Comparison of ENCODE assay signal across 18 cellular contexts in the genomic region with DNA sequence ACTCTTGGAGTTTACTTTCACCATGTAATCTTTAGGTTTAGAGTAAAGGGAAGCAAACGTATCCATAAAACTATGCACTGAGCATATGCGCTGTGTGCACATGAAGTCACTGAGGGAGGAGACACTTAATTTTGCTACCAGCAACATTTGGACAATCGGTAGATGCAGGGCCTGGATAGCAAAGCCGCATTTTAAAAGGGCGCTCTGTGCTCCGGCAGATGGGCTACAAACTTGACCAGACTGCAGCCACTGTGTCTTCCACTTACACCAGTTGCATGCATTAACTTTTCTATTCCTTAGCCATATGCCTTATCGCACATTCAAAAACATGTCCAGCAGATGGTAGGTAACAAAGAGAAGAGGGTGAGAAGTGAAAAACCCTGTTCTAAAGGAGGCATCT. TPM values are rescaled to one million over a fixed set of nuclear protein-coding genes. Genes with fewer than 3 reads are reported as not detected.
DNase-seq lines count a peak whose midpoint lies in the region; ATAC-seq and TF ChIP-seq lines count a peak whose summit lies in the region.
"Had no signal": no experiment of that assay in that cellular context is flagged by ENCODE, and none has a peak within 500 bp of the region (broad histone marks: within the 10 kb centered on the region; RNA-seq: fewer than 3 reads in every experiment).

No MANE protein-coding gene starts in this region.

- no peaks in the 10 kb centered on the region for H3K9me3 Mint-ChIP-seq in osteocyte (ENCODE audit: unreplicated experiment)
- no peaks in the 10 kb centered on the region for H3K9me3 Mint-ChIP-seq in activated naive CD4-positive, alpha-beta T cell treated with anti-CD3 and anti-CD28 coated beads, Interleukin-2, amount 10 ng/mL, durations not matched to agents 7 days and 5 days
- H3K9me3 Mint-ChIP-seq: CD8-positive, alpha-beta memory T cell had no signal

- H3K36me3 ChIP-seq in left lung, result no peaks in the 10 kb centered on the region
- H3K36me3 ChIP-seq: BE2C, HAP-1 had no signal

- no peak overlapping the region for H3K4me3 Mint-ChIP-seq in osteocyte (ENCODE audit: unreplicated experiment)
- H3K4me3 Mint-ChIP-seq in activated naive CD4-positive, alpha-beta T cell treated with anti-CD3 and anti-CD28 coated beads, Interleukin-2, amount 10 ng/mL, durations not matched to agents 7 days and 5 days, result no peak overlapping the region
- H3K4me3 Mint-ChIP-seq: CD4-positive, CD25-positive, alpha-beta regulatory T cell; CD8-positive, alpha-beta memory T cell had no signal

- peaks cover 6% of the 10 kb centered on the region for H3K4me1 Mint-ChIP-seq in osteocyte (ENCODE audit: unreplicated experiment)
- no peaks in the 10 kb centered on the region for H3K4me1 Mint-ChIP-seq in activated naive CD4-positive, alpha-beta T cell treated with anti-CD3 and anti-CD28 coated beads, Interleukin-2, amount 10 ng/mL, durations not matched to agents 7 days and 5 days
- H3K4me1 Mint-ChIP-seq: CD8-positive, alpha-beta memory T cell had no signal

- no peaks in the 10 kb centered on the region for H3K4me1 ChIP-seq in left lung
- H3K4me1 ChIP-seq: BE2C had no signal

- H3K36me3 Mint-ChIP-seq in osteocyte (ENCODE audit: unreplicated experiment), result no peaks in the 10 kb centered on the region
- no peaks in the 10 kb centered on the region for H3K36me3 Mint-ChIP-seq in activated naive CD4-positive, alpha-beta T cell treated with anti-CD3 and anti-CD28 coated beads, Interleukin-2, amount 10 ng/mL, durations not matched to agents 7 days and 5 days
- H3K36me3 Mint-ChIP-seq: CD4-positive, CD25-positive, alpha-beta regulatory T cell had no signal

- intact Hi-C loops in left lung (cut with DNase I), result no loop called here

- ATAC-seq in left lung, result no peak

- H3K27me3 ChIP-seq in left lung, result no peaks in the 10 kb centered on the region
- H3K27me3 ChIP-seq: BE2C had no signal

- DNase-seq in DMS 273 treated with DMSO at 0.1 percent for 48 hours (lab: John Stamatoyannopoulos, UW), result peak; percentile 93
- DNase-seq in NCI-H524 treated with DMSO at 0.1 percent for 48 hours (lab: John Stamatoyannopoulos, UW), result peak; percentile 79
- DNase-seq in osteocyte (ENCODE audit: extremely low spot score, unreplicated experiment), result peak; percentile 7
- DNase-seq in T-helper 1 cell, result no peak
- no peak for DNase-seq in activated naive CD4-positive, alpha-beta T cell treated with anti-CD3 and anti-CD28 coated beads, Interleukin-2, amount 10 ng/mL, durations not matched to agents 7 days and 5 days
- no peak for DNase-seq in left lung
- DNase-seq: ACHN; BE2C; C1 segment of cervical spinal cord; CD4-positive, CD25-positive, alpha-beta regulatory T cell; CD8-positive, alpha-beta memory T cell; COR-L47; DMS153; DMS79; GDM1; GM23248 had no signal

- no peaks in the 10 kb centered on the region for H3K9me3 ChIP-seq in left lung
- H3K9me3 ChIP-seq: BE2C, HAP-1 had no signal

- H3K27me3 Mint-ChIP-seq in osteocyte (ENCODE audit: unreplicated experiment), result no peaks in the 10 kb centered on the region
- H3K27me3 Mint-ChIP-seq in activated naive CD4-positive, alpha-beta T cell treated with anti-CD3 and anti-CD28 coated beads, Interleukin-2, amount 10 ng/mL, durations not matched to agents 7 days and 5 days, result peaks cover 34% of the 10 kb centered on the region

- CTCF ChIA-PET in activated naive CD4-positive, alpha-beta T cell treated with anti-CD3 and anti-CD28 coated beads, Interleukin-2, amount 10 ng/mL, durations not matched to agents 7 days and 5 days (lab: Charles Lee), result no interaction called here

- no peak overlapping the region for H3K4me3 ChIP-seq in left lung
- H3K4me3 ChIP-seq: GM23248, HAP-1 had no signal

- H3K27ac Mint-ChIP-seq in osteocyte (ENCODE audit: unreplicated experiment), result no peak overlapping the region
- no peak overlapping the region for H3K27ac Mint-ChIP-seq in activated naive CD4-positive, alpha-beta T cell treated with anti-CD3 and anti-CD28 coated beads, Interleukin-2, amount 10 ng/mL, durations not matched to agents 7 days and 5 days
- H3K27ac Mint-ChIP-seq: CD4-positive, CD25-positive, alpha-beta regulatory T cell; CD8-positive, alpha-beta memory T cell had no signal

- TF ChIP-seq CTCF in osteocyte (IDR thresholded peaks at IDR 0.05) (no peak), left lung (IDR thresholded peaks at IDR 0.05) (no peak)

- no peak overlapping the region for H3K27ac ChIP-seq in left lung
- H3K27ac ChIP-seq: GM23248 had no signal

RNA-seq across cellular contexts. Expression of gene FAM171A1, which starts 18.3 kb away (rescaled TPM):
- total RNA-seq in osteocyte (30.4 and 32.9 TPM in 2 replicates), left lung (10 to 100 TPM; 13.2 to 16.0 TPM)
- total RNA-seq: HT-29 had no signal

Comparison
In these comparisons a context has a peak if more than half of its experiments do, and no peak if none do; other contexts are left out.
1. DNase-seq: peak in DMS 273 treated with DMSO at 0.1 percent for 48 hours (single experiment), NCI-H524 treated with DMSO at 0.1 percent for 48 hours (single experiment) and osteocyte (single experiment); none in T-helper 1 cell (0 of 5), activated naive CD4-positive, alpha-beta T cell treated with anti-CD3 and anti-CD28 coated beads, Interleukin-2, amount 10 ng/mL, durations not matched to agents 7 days and 5 days (single experiment) and left lung (0 of 2).